8 cellular contexts compared by ENCODE assay signal in the genomic region with DNA sequence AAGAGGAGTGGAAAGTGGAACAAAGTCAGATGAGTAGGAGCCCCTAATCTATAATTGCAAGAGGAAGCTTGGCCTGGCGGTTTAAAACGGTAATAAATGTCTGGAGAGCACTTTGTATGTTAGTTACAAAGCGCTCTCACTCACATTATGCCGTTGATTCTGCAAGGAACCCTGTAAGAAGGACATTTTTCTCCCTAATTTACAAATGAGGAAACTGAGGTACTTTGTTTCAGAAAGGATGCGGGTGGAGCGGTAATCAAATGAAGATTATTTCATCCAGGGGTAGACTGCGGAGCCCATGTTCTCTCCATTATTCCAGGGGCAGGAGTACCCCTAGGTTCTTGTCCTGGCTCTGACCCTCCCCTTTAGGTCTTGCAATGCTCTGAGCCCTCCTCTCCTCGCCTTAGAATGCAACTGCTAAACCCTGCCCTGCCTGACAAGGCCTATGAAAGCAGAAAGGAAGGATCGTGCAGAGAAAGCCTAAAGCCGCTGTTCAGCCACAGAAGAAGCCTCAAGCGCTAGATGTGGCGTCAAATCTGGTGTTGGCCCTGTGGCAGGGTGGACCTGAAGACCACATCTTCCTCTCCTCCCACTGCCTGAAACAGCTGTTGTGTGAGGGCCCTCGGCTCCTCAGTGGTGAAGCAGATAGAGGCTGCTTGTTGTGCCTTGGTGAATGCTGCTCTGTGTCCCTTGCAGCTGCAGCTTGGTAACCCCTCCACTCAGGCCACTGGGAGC. TPM values are rescaled to one million over a fixed set of nuclear protein-coding genes. Genes with fewer than 3 reads are reported as not detected.
DNase-seq lines count a peak whose midpoint lies in the region; ATAC-seq, FAIRE-seq and TF ChIP-seq lines count a peak whose summit lies in the region.

No MANE protein-coding gene starts in this region.

- peak overlapping the region; percentile 100 for H3K4me3 Mint-ChIP-seq in activated T-helper 1 cell treated with anti-CD3 and anti-CD28 coated beads, Interleukin-12 subunit alpha, Interleukin-12 subunit beta, Interleukin-2, Interleukin-4 antibody, amounts not matched to agents 30 ng/mL and 10 ng/mL and 1 ng/mL, durations not matched to agents 14 hours and 24 hours and 36 hours

- peak overlapping the region; percentile 69 for H3K9ac ChIP-seq in keratinocyte (ENCODE audit: control insufficient read depth, extremely low read depth, insufficient read depth, low read length)
- peak overlapping the region in 1 of 5 donors; percentile 75 for H3K9ac ChIP-seq in subcutaneous abdominal adipose tissue (ENCODE audit: low read length in 5 of 5)

- POLR2A ChIA-PET in A673 (lab: Charles Lee; ENCODE audit: low non-redundant PET): no interaction called here
- POLR2A ChIA-PET in HEK293 (lab: Yijun Ruan, JAX): interaction anchor here (0.7 to 1.7 kb wide), 4 partner anchors 15 to 1433 kb away, joined by 3 to 7 read pairs (median 4); a partner anchor contains a TSS

- H3K27me3 ChIP-seq in A673 (replicated peaks; ENCODE audit: insufficient read depth, low read depth, low read length, poor library complexity): no peaks in the 10 kb centered on the region
- no peaks in the 10 kb centered on the region for H3K27me3 ChIP-seq in keratinocyte (ENCODE audit: control insufficient read depth, extremely low read depth, insufficient read depth, low read length)
- H3K27me3 ChIP-seq in subcutaneous abdominal adipose tissue (ENCODE audit: control insufficient read depth in 5 of 5, insufficient read depth in 4 of 5, low read length in 5 of 5): no peaks in the 10 kb centered on the region

- CTCF ChIA-PET in A673 (lab: Charles Lee) (no interaction called here), HEK293 (lab: Yijun Ruan, JAX) (interaction anchor here (0.6 to 1.4 kb wide), 4 partner anchors 9 to 945 kb away, joined by 3 read pairs; no protein-coding TSS in a partner anchor)

- peaks cover 11% of the 10 kb centered on the region for H3K4me1 ChIP-seq in A673 (ENCODE audit: insufficient read depth, low read length, poor library complexity, severe bottlenecking)
- H3K4me1 ChIP-seq in HEK293 (ENCODE audit: control insufficient read depth, insufficient read depth, low read length): no peaks in the 10 kb centered on the region
- H3K4me1 ChIP-seq in keratinocyte (ENCODE audit: control insufficient read depth, extremely low read depth, insufficient read depth, low read length): peaks cover 8% of the 10 kb centered on the region
- H3K4me1 ChIP-seq in subcutaneous abdominal adipose tissue (ENCODE audit: control insufficient read depth in 5 of 5, insufficient read depth in 5 of 5, low read length in 5 of 5): peaks cover 5 to 27% (median 18%) of the 10 kb centered on the region in 5 donors

- H3K9me3 ChIP-seq in A673 (ENCODE audit: low read depth, low read length, poor library complexity, severe bottlenecking) (no peaks in the 10 kb centered on the region), HEK293 (ENCODE audit: control insufficient read depth, insufficient read depth, low read depth, low read length) (no peaks in the 10 kb centered on the region), keratinocyte (ENCODE audit: control insufficient read depth, low read depth, low read length) (no peaks in the 10 kb centered on the region), subcutaneous abdominal adipose tissue (ENCODE audit: control insufficient read depth in 5 of 5, low read length in 5 of 5) (no peaks in the 10 kb centered on the region)

- H4K20me1 ChIP-seq in keratinocyte (ENCODE audit: control insufficient read depth, extremely low read depth, insufficient read depth, low read length): no peaks in the 10 kb centered on the region

- peak overlapping the region; percentile 67 for H3K4me2 ChIP-seq in keratinocyte (ENCODE audit: control insufficient read depth, extremely low read depth, insufficient read depth, low read depth, low read length)

- H3K9me1 ChIP-seq in keratinocyte (ENCODE audit: control insufficient read depth, extremely low read depth, insufficient read depth, low read length): no peaks in the 10 kb centered on the region

- peak overlapping the region; percentile 80 for H3K4me3 ChIP-seq in A673 (ENCODE audit: low read depth, low read length, poor library complexity, severe bottlenecking)
- no peak overlapping the region for H3K4me3 ChIP-seq in HEK293 (ENCODE audit: low read depth, low read length)
- H3K4me3 ChIP-seq in keratinocyte (ENCODE audit: control insufficient read depth in 2 of 3, extremely low read depth in 1 of 3, insufficient read depth in 2 of 3, low read depth in 1 of 3, low read length in 3 of 3): peak overlapping the region in 1 of 3 experiments; percentile 77
- H3K4me3 ChIP-seq in subcutaneous abdominal adipose tissue (ENCODE audit: low read depth in 1 of 5, low read length in 5 of 5): peak overlapping the region; percentile 31 to 89 (median 87)

- H3K36me3 Mint-ChIP-seq in activated T-helper 1 cell treated with anti-CD3 and anti-CD28 coated beads, Interleukin-12 subunit alpha, Interleukin-12 subunit beta, Interleukin-2, Interleukin-4 antibody, amounts not matched to agents 30 ng/mL and 10 ng/mL and 1 ng/mL, durations not matched to agents 14 hours and 24 hours and 36 hours (ENCODE audit: low read depth): peaks cover 16% of the 10 kb centered on the region

- ATAC-seq in HG03095 (IDR thresholded peaks at IDR 0.05; ENCODE audit: unreplicated experiment): no peak

- no peak for FAIRE-seq in keratinocyte (lab: Jason Lieb, UNC)
- no peak for FAIRE-seq in urothelium cell line (lab: Jason Lieb, UNC)

- no TSS peak for BruUV-seq in A673 (replicated peaks; lab: Mats Ljungman, UMichigan)

- no peaks in the 10 kb centered on the region for H3K9me3 Mint-ChIP-seq in activated T-helper 1 cell treated with anti-CD3 and anti-CD28 coated beads, Interleukin-12 subunit alpha, Interleukin-12 subunit beta, Interleukin-2, Interleukin-4 antibody, amounts not matched to agents 30 ng/mL and 10 ng/mL and 1 ng/mL, durations not matched to agents 14 hours and 24 hours and 36 hours

- peak overlapping the region; percentile 97 for H3K27ac Mint-ChIP-seq in activated T-helper 1 cell treated with anti-CD3 and anti-CD28 coated beads, Interleukin-12 subunit alpha, Interleukin-12 subunit beta, Interleukin-2, Interleukin-4 antibody, amounts not matched to agents 30 ng/mL and 10 ng/mL and 1 ng/mL, durations not matched to agents 14 hours and 24 hours and 36 hours

- peaks cover 6% of the 10 kb centered on the region for H3K36me3 ChIP-seq in A673 (ENCODE audit: insufficient read depth, low read length, poor library complexity, severe bottlenecking)
- H3K36me3 ChIP-seq in HEK293 (ENCODE audit: control insufficient read depth in 2 of 2, insufficient read depth in 1 of 2, low read length in 2 of 2): peaks cover 0 to 16% of the 10 kb centered on the region in 2 experiments
- peaks cover 0 to 2% of the 10 kb centered on the region in 2 experiments for H3K36me3 ChIP-seq in keratinocyte (ENCODE audit: control insufficient read depth in 2 of 2, extremely low read depth in 1 of 2, insufficient read depth in 2 of 2, low read length in 2 of 2)
- H3K36me3 ChIP-seq in subcutaneous abdominal adipose tissue (ENCODE audit: control insufficient read depth in 5 of 5, insufficient read depth in 5 of 5, low read length in 5 of 5): peaks cover 0 to 9% (median 2%) of the 10 kb centered on the region in 5 donors

- dilution Hi-C loops in keratinocyte (cut with MboI; ENCODE audit: extremely low pct_ligation_motif_present, low sequenced_read_pairs): no loop called here

- H3K79me2 ChIP-seq in keratinocyte (ENCODE audit: control insufficient read depth, insufficient read depth, low read length): peaks cover 16% of the 10 kb centered on the region

- H3K27ac ChIP-seq in A673 (ENCODE audit: low read depth, low read length, poor library complexity, severe bottlenecking) (peak overlapping the region; percentile 45), HEK293 (ENCODE audit: extremely low read depth, low read depth, low read length) (no peak overlapping the region; the same call in 1 of the 2 replicates), keratinocyte (ENCODE audit: control insufficient read depth, insufficient read depth, low read length) (no peak overlapping the region), subcutaneous abdominal adipose tissue (ENCODE audit: low read depth, low read length) (no peak overlapping the region)

- peaks cover 21% of the 10 kb centered on the region for H3K4me1 Mint-ChIP-seq in activated T-helper 1 cell treated with anti-CD3 and anti-CD28 coated beads, Interleukin-12 subunit alpha, Interleukin-12 subunit beta, Interleukin-2, Interleukin-4 antibody, amounts not matched to agents 30 ng/mL and 10 ng/mL and 1 ng/mL, durations not matched to agents 14 hours and 24 hours and 36 hours (ENCODE audit: low read depth)

- H3K27me3 Mint-ChIP-seq in activated T-helper 1 cell treated with anti-CD3 and anti-CD28 coated beads, Interleukin-12 subunit alpha, Interleukin-12 subunit beta, Interleukin-2, Interleukin-4 antibody, amounts not matched to agents 30 ng/mL and 10 ng/mL and 1 ng/mL, durations not matched to agents 14 hours and 24 hours and 36 hours (ENCODE audit: insufficient read depth): peaks cover 6% of the 10 kb centered on the region

- TF ChIP-seq CTCF in A673 (conservative IDR thresholded peaks at IDR 0.05; ENCODE audit: low read depth, low read length) (no peak), HEK293 (tag by site-specific recombination; IDR thresholded peaks at IDR 0.05) (no peak), keratinocyte (optimal IDR thresholded peaks at IDR 0.05 in 1 of 3, IDR thresholded peaks at IDR 0.05 in 1 of 3, conservative IDR thresholded peaks at IDR 0.05 in 1 of 3; ENCODE audit: extremely low read depth in 1 of 3, insufficient read depth in 2 of 3, low read length in 3 of 3) (no peak)

- DNase-seq in A673 (ENCODE audit: low spot score) (no peak), keratinocyte (ENCODE audit: low read depth, low spot score) (no peak), urothelium cell line (ENCODE audit: low spot score) (no peak), GOT3 (lab: John Stamatoyannopoulos, UW) (no peak)
- no peak for DNase-seq in activated T-helper 1 cell treated with anti-CD3 and anti-CD28 coated beads, Interleukin-12 subunit alpha, Interleukin-12 subunit beta, Interleukin-2, Interleukin-4 antibody, amounts not matched to agents 30 ng/mL and 10 ng/mL and 1 ng/mL, durations not matched to agents 14 hours and 24 hours and 36 hours (ENCODE audit: low spot score)

- intact Hi-C loops in A673 (cut with micrococcal nuclease; ENCODE audit: unreplicated experiment): no loop called here
- intact Hi-C loops in activated T-helper 1 cell treated with anti-CD3 and anti-CD28 coated beads, Interleukin-12 subunit alpha, Interleukin-12 subunit beta, Interleukin-2, Interleukin-4 antibody, amounts not matched to agents 30 ng/mL and 10 ng/mL and 1 ng/mL, durations not matched to agents 14 hours and 24 hours and 36 hours (cut with micrococcal nuclease): loop anchor here (2.0 to 5.0 kb wide), 5 partner anchors 42 to 734 kb away; a partner anchor contains a TSS

- H2AFZ ChIP-seq in keratinocyte (ENCODE audit: control insufficient read depth, low read length): peak overlapping the region; percentile 77

RNA-seq across cellular contexts. Expression of a gene that starts 0.6 kb away (rescaled TPM):
- total RNA-seq in A673 (2021): 14.5 and 15.6 TPM in 2 replicates
- total RNA-seq in activated T-helper 1 cell treated with anti-CD3 and anti-CD28 coated beads, Interleukin-12 subunit alpha, Interleukin-12 subunit beta, Interleukin-2, Interleukin-4 antibody, amounts not matched to agents 30 ng/mL and 10 ng/mL and 1 ng/mL, durations not matched to agents 14 hours and 24 hours and 36 hours: 17.6 and 19.8 TPM in 2 replicates
- polyA plus RNA-seq in keratinocyte: 11.5 to 16.5 TPM (median 12.7 TPM) in 3 replicates
- polyA plus RNA-seq in keratinocyte (2011; ENCODE audit: low read depth): 9.2 TPM
- polyA plus RNA-seq in keratinocyte (2011; cell fraction: cytosol; rRNA removed): 8.0 and 8.6 TPM in 2 replicates
- polyA plus RNA-seq in keratinocyte (2011; cell fraction: nucleus; rRNA removed): 20.7 and 23.3 TPM in 2 replicates
- polyA plus RNA-seq in keratinocyte (2012; ENCODE audit: low replicate concordance): 7.8 and 8.5 TPM in 2 replicates
- polyA minus RNA-seq in keratinocyte: 12.5 to 19.6 TPM (median 15.5 TPM) in 3 replicates
- polyA minus RNA-seq in keratinocyte (2011; cell fraction: cytosol; rRNA and poly(A)+ RNA removed): 15.5 TPM
- polyA minus RNA-seq in keratinocyte (2011; cell fraction: nucleus; rRNA and poly(A)+ RNA removed): 12.8 and 16.6 TPM in 2 replicates

RNA-seq across cellular contexts. Expression of a gene that starts 17.4 kb away (rescaled TPM):
- 51.0 and 59.5 TPM in 2 replicates for total RNA-seq in A673 (2021)
- total RNA-seq in activated T-helper 1 cell treated with anti-CD3 and anti-CD28 coated beads, Interleukin-12 subunit alpha, Interleukin-12 subunit beta, Interleukin-2, Interleukin-4 antibody, amounts not matched to agents 30 ng/mL and 10 ng/mL and 1 ng/mL, durations not matched to agents 14 hours and 24 hours and 36 hours: 29.7 and 32.5 TPM in 2 replicates
- 37.8 to 72.2 TPM (median 65.6 TPM) in 3 replicates for polyA plus RNA-seq in keratinocyte
- polyA plus RNA-seq in keratinocyte (2011; ENCODE audit: low read depth): 51.0 TPM
- 48.5 and 56.2 TPM in 2 replicates for polyA plus RNA-seq in keratinocyte (2011; cell fraction: cytosol; rRNA removed)
- 13.9 and 14.0 TPM in 2 replicates for polyA plus RNA-seq in keratinocyte (2011; cell fraction: nucleus; rRNA removed)
- 45.7 and 68.9 TPM in 2 replicates for polyA plus RNA-seq in keratinocyte (2012; ENCODE audit: low replicate concordance)
- 14.9 to 21.2 TPM (median 20.1 TPM) in 3 replicates for polyA minus RNA-seq in keratinocyte
- 32.8 TPM for polyA minus RNA-seq in keratinocyte (2011; cell fraction: cytosol; rRNA and poly(A)+ RNA removed)
- polyA minus RNA-seq in keratinocyte (2011; cell fraction: nucleus; rRNA and poly(A)+ RNA removed): 3.7 and 5.5 TPM in 2 replicates
